In the genomic region with DNA sequence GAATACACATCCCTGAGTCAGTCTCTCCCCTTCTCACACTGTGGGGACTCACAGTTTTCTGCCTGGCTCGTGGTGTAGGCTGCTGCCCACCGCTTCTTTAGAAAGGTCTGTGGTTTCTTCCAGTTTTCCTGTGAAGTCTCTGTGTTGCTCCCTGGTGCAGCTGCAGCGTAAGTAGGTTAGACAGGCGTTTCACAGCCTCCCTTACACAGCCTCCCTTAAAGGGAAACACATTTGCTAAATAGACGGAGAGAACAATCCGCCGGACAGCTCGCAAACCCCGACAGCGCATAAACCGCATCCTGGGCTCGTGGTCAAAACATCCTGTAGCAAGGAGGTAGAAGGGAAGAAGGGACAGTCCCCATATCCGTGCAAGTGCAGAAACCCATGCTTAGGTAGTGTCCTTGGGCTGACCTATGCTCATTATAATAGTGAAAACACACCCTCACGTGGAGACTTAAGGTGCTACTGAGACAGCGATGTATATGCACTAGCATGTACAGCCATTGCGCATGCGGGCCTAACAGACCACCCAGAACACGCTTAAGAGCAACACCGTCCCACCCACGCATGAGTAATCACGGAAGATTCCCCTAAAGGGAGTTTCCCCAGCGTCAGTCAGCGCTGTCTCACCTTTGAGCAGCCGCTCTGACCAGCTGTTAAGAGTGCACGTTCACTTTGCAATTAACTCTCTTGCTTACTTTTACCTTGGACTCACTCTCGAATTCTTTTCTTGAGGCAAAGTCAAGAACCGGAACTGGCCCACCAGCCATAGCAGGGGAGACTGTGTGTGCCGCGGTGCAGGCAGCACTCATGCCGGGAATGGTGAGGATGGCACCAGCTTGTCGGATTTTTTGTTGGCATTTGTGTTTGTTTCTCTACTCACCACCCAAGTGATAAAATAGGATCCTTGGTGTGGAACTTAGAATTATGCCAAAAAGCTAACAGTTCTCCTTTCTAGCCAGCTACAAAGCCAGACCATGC, we compare ENCODE assay signal across 9 cellular contexts. TPM values are rescaled to one million over a fixed set of nuclear protein-coding genes. Genes with fewer than 3 reads are reported as not detected.
DNase-seq lines count a peak whose midpoint lies in the region; ATAC-seq and TF ChIP-seq lines count a peak whose summit lies in the region.
"Had no signal": no experiment of that assay in that cellular context is flagged by ENCODE, and none has a peak within 500 bp of the region (broad histone marks: within the 10 kb centered on the region; RNA-seq: fewer than 3 reads in every experiment).

No MANE protein-coding gene starts in this region.

- peaks cover 3% of the 10 kb centered on the region for H3K27me3 ChIP-seq in CD8-positive, alpha-beta memory T cell (ENCODE audit: insufficient read depth, low read length, poor library complexity, severe bottlenecking)
- peaks cover 28% of the 10 kb centered on the region for H3K27me3 ChIP-seq in transverse colon

- H3K27ac ChIP-seq in CD8-positive, alpha-beta memory T cell (ENCODE audit: low read depth, low read length): peak overlapping the region; percentile 77
- H3K27ac ChIP-seq in transverse colon: peak overlapping the region in 3 of 4 donors; percentile 25 to 50 (median 40)

- no peaks in the 10 kb centered on the region for H3K9me3 ChIP-seq in CD8-positive, alpha-beta memory T cell (ENCODE audit: low read length)
- H3K9me3 ChIP-seq in transverse colon: no peaks in the 10 kb centered on the region

- CTCF ChIA-PET in CD8-positive, alpha-beta memory T cell (lab: Charles Lee): interaction anchor here (1.0 to 7.4 kb wide), 8 partner anchors 20 to 72 kb away, joined by 3 to 48 read pairs (median 4); a partner anchor contains a TSS

- in situ Hi-C loops in transverse colon (cut with MboI; ENCODE audit: low pct_ligation_motif_present in 1 of 4, low pct_unique_long_range_greater_than_20kb in 1 of 4, low sequenced_read_pairs in 3 of 4): loop anchor here in 2 of 4 donors (5.0 to 25.0 kb wide), 2 partner anchors 104 to 249 kb away; a partner anchor contains a TSS

- peak; percentile 64 to 92 (median 83) for DNase-seq in CD8-positive, alpha-beta memory T cell
- peak; percentile 82 to 90 for DNase-seq in activated CD8-positive, alpha-beta memory T cell treated with anti-CD3 and anti-CD28 coated beads for 4 hours (ENCODE audit: low read depth in 2 of 2)
- DNase-seq in mesenteric fat pad (ENCODE audit: low spot score) (peak; percentile 69), transverse colon (peak; percentile 73), dedifferentiated amniotic fluid mesenchymal stem cell (ENCODE audit: extremely low spot score) (no peak), NCI-H2171 treated with DMSO at 0.1 percent for 48 hours (lab: John Stamatoyannopoulos, UW) (no peak)

- H3K4me3 ChIP-seq in CD8-positive, alpha-beta memory T cell (ENCODE audit: low read length): peak overlapping the region; percentile 47
- peak overlapping the region in 1 of 4 donors; percentile 8 for H3K4me3 ChIP-seq in transverse colon

- peak overlapping the region; percentile 65 to 90 (median 82) for H3K4me3 Mint-ChIP-seq in CD8-positive, alpha-beta memory T cell
- peak overlapping the region; percentile 5 to 93 (median 82) for H3K4me3 Mint-ChIP-seq in IgD-negative memory B cell

- no peaks in the 10 kb centered on the region for H3K36me3 ChIP-seq in CD8-positive, alpha-beta memory T cell (ENCODE audit: insufficient read depth, low read length)
- H3K36me3 ChIP-seq in transverse colon: no peaks in the 10 kb centered on the region

- ATAC-seq in GM21447 (IDR thresholded peaks at IDR 0.05; ENCODE audit: unreplicated experiment): peak; percentile 92

- intact Hi-C loops in transverse colon (cut with DNase I; ENCODE audit: low total_unique reads): loop anchor here (5.0 kb wide), 1 partner anchor 104 kb away; no protein-coding TSS in a partner anchor

- peak overlapping the region; percentile 80 to 98 (median 96) for H3K27ac Mint-ChIP-seq in CD8-positive, alpha-beta memory T cell
- peak overlapping the region; percentile 14 to 97 (median 94) for H3K27ac Mint-ChIP-seq in IgD-negative memory B cell

- H3K4me1 ChIP-seq in CD8-positive, alpha-beta memory T cell (ENCODE audit: insufficient read depth, low read length): peaks cover 21% of the 10 kb centered on the region
- H3K4me1 ChIP-seq in transverse colon: peaks cover 0 to 4% (median 0%) of the 10 kb centered on the region in 4 donors

- WGBS in transverse colon (ENCODE audit: low coverage in 1 of 2), 2 donors: 40 to 58% methylated on average over 21 to 31 of the region's 31 CpGs

- H3K4me1 Mint-ChIP-seq in CD8-positive, alpha-beta memory T cell: peaks cover 31 to 49% (median 32%) of the 10 kb centered on the region in 3 donors
- H3K4me1 Mint-ChIP-seq in IgD-negative memory B cell: peaks cover 13 to 25% (median 22%) of the 10 kb centered on the region in 3 donors

- no peaks in the 10 kb centered on the region for H3K9me3 Mint-ChIP-seq in CD8-positive, alpha-beta memory T cell
- H3K9me3 Mint-ChIP-seq in IgD-negative memory B cell: no peaks in the 10 kb centered on the region

- no peak for TF ChIP-seq EP300 in transverse colon (IDR thresholded peaks at IDR 0.05; ENCODE audit: low read depth)

- no peaks in the 10 kb centered on the region for H3K36me3 Mint-ChIP-seq in CD8-positive, alpha-beta memory T cell
- no peaks in the 10 kb centered on the region for H3K36me3 Mint-ChIP-seq in IgD-negative memory B cell

- TF ChIP-seq CTCF in transverse colon (IDR thresholded peaks at IDR 0.05): no peak

- no peak for TF ChIP-seq POLR2A in transverse colon (IDR thresholded peaks at IDR 0.05)

- H3K27me3 Mint-ChIP-seq in CD8-positive, alpha-beta memory T cell: peaks cover 8 to 10% of the 10 kb centered on the region in 2 donors
- H3K27me3 Mint-ChIP-seq in IgD-negative memory B cell: peaks cover 7% of the 10 kb centered on the region

- POLR2A ChIA-PET in CD8-positive, alpha-beta memory T cell (lab: Charles Lee): interaction anchor here (0.9 kb wide), 1 partner anchor 69 kb away, joined by 5 read pairs; a partner anchor contains a TSS

RNA-seq across cellular contexts. Expression of a gene that starts 16.6 kb away (rescaled TPM):
- not detected for total RNA-seq in CD8-positive, alpha-beta memory T cell
- not detected for polyA plus RNA-seq in CD8-positive, alpha-beta memory T cell
- not detected for polyA plus RNA-seq in IgD-negative memory B cell
- 0.39 TPM for total RNA-seq in mesenteric fat pad
- 1 to 10 TPM in 1 of 4 donors, under 1 TPM in 1, not detected in 2; 0.27 to 1.3 TPM for total RNA-seq in transverse colon
- total RNA-seq: fibroblast of lung had no signal
- polyA plus RNA-seq: fibroblast of lung had no signal

RNA-seq across cellular contexts. Expression of a gene that starts 24.3 kb away (rescaled TPM):
- total RNA-seq in CD8-positive, alpha-beta memory T cell: 1 to 10 TPM; 2.4 to 2.9 TPM
- polyA plus RNA-seq in CD8-positive, alpha-beta memory T cell: 1.1 TPM
- polyA plus RNA-seq in IgD-negative memory B cell: 83.2 TPM
- total RNA-seq in mesenteric fat pad (5.2 TPM), transverse colon (10 to 100 TPM in 1 of 4 donors, 1 to 10 TPM in 2, not detected in 1; 3.7 to 15.7 (median 4.9) TPM)
- total RNA-seq: fibroblast of lung had no signal
- polyA plus RNA-seq: fibroblast of lung had no signal

RNA-seq across cellular contexts. Expression of a gene that starts 36.6 kb away (rescaled TPM):
- not detected for total RNA-seq in CD8-positive, alpha-beta memory T cell
- polyA plus RNA-seq in CD8-positive, alpha-beta memory T cell: not detected
- not detected for polyA plus RNA-seq in IgD-negative memory B cell
- total RNA-seq in mesenteric fat pad (not detected), transverse colon (not detected)
- total RNA-seq: fibroblast of lung had no signal
- polyA plus RNA-seq: fibroblast of lung had no signal

RNA-seq across cellular contexts. Expression of a gene that starts 51.3 kb away (rescaled TPM):
- not detected for total RNA-seq in CD8-positive, alpha-beta memory T cell
- not detected for polyA plus RNA-seq in CD8-positive, alpha-beta memory T cell
- polyA plus RNA-seq in IgD-negative memory B cell: not detected
- not detected for total RNA-seq in mesenteric fat pad
- total RNA-seq in transverse colon: not detected
- total RNA-seq: fibroblast of lung had no signal
- polyA plus RNA-seq: fibroblast of lung had no signal

RNA-seq across cellular contexts. Expression of a gene that starts 53.9 kb away (rescaled TPM):
- under 1 TPM; 0.66 to 0.93 TPM for total RNA-seq in CD8-positive, alpha-beta memory T cell
- polyA plus RNA-seq in CD8-positive, alpha-beta memory T cell: 0.38 TPM
- 0.24 TPM for polyA plus RNA-seq in IgD-negative memory B cell
- not detected for total RNA-seq in mesenteric fat pad
- total RNA-seq in transverse colon: not detected
- total RNA-seq: fibroblast of lung had no signal
- polyA plus RNA-seq: fibroblast of lung had no signal

Comparison
In these comparisons a context has a peak if more than half of its experiments do, and no peak if none do; other contexts are left out.
1. DNase-seq: peak in CD8-positive, alpha-beta memory T cell (5 of 5), activated CD8-positive, alpha-beta memory T cell treated with anti-CD3 and anti-CD28 coated beads for 4 hours (2 of 2), mesenteric fat pad (single experiment) and transverse colon (single experiment); none in dedifferentiated amniotic fluid mesenchymal stem cell (single experiment) and NCI-H2171 treated with DMSO at 0.1 percent for 48 hours (single experiment).